In the genomic region with DNA sequence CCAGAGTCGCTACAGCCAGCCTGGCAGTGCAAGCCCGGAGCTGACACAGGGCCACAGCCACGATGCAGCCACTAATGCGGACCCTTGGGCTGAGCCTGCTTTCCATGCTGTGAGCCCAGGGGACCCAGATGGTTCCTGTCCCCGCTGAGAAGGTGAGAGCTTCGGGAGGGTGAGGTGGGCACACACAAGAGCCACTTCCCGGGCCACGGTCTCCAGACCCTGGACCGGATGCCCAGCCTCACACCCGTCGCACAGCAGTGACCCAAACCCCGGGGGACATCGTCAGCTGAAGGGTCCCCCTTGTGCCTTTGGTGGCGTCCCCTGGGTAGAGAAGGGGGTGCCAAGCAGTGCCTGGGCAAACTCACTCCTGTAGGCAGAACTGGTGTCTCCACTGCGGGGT, we compare ENCODE assay signal across 20 cellular contexts. TPM values are rescaled to one million over a fixed set of nuclear protein-coding genes. Genes with fewer than 3 reads are reported as not detected.
DNase-seq lines count a peak whose midpoint lies in the region; ATAC-seq and TF ChIP-seq lines count a peak whose summit lies in the region.
"Had no signal": no experiment of that assay in that cellular context is flagged by ENCODE, and none has a peak within 500 bp of the region (broad histone marks: within the 10 kb centered on the region; RNA-seq: fewer than 3 reads in every experiment).

No MANE protein-coding gene starts in this region.

- no peaks in the 10 kb centered on the region for H3K4me1 ChIP-seq in RWPE2 (ENCODE audit: insufficient read depth, poor library complexity, severe bottlenecking)
- no peaks in the 10 kb centered on the region for H3K4me1 ChIP-seq in vagina
- H3K4me1 ChIP-seq: BLaER1 had no signal

- ATAC-seq in RWPE2 (ENCODE audit: low read depth): no peak
- ATAC-seq: GM12878 had no signal

- intact Hi-C loops in posterior vena cava (cut with DNase I): no loop called here
- intact Hi-C loops in vagina (cut with DNase I): no loop called here

- H3K27me3 ChIP-seq in RWPE2 (ENCODE audit: insufficient read depth, poor library complexity, severe bottlenecking) (peaks cover 15% of the 10 kb centered on the region), vagina (no peaks in the 10 kb centered on the region)
- H3K27me3 ChIP-seq: BLaER1 had no signal

- H3K4me3 ChIP-seq in RWPE2 (ENCODE audit: severe bottlenecking) (no peak overlapping the region), vagina (no peak overlapping the region)
- H3K4me3 ChIP-seq: BLaER1, GM12878 had no signal

- no peak for TF ChIP-seq POLR2A in vagina (IDR thresholded peaks at IDR 0.05)

- no peaks in the 10 kb centered on the region for H3K9me3 ChIP-seq in RWPE2 (ENCODE audit: severe bottlenecking)
- H3K9me3 ChIP-seq in vagina: no peaks in the 10 kb centered on the region
- H3K9me3 ChIP-seq: BLaER1 had no signal

- H3K36me3 ChIP-seq in RWPE2 (ENCODE audit: low read depth): no peaks in the 10 kb centered on the region
- H3K36me3 ChIP-seq in vagina: no peaks in the 10 kb centered on the region
- H3K36me3 ChIP-seq: BLaER1 had no signal

- DNase-seq in RWPE2 (ENCODE audit: low spot score) (peak; percentile 52), islet precursor cell (peak; percentile 40), posterior vena cava (ENCODE audit: low spot score) (peak; percentile 49), vagina (ENCODE audit: extremely low spot score in 2 of 2) (peak; percentile 64 to 91), medulla oblongata (ENCODE audit: extremely low spot score) (no peak), NCI-H146 (lab: John Stamatoyannopoulos, UW) (no peak), NCI-H82 (lab: John Stamatoyannopoulos, UW) (no peak)
- DNase-seq: ACHN; CD4-positive, alpha-beta memory T cell; DMS 273 treated with DMSO at 0.1 percent for 48 hours; DMS53; DND-41; EL; H9 had no signal

- TF ChIP-seq CTCF in RWPE2 (IDR thresholded peaks at IDR 0.05; ENCODE audit: poor library complexity, severe bottlenecking) (no peak), vagina (IDR thresholded peaks at IDR 0.05) (no peak)

- H3K27ac ChIP-seq in RWPE2 (ENCODE audit: poor library complexity, severe bottlenecking): no peak overlapping the region
- no peak overlapping the region for H3K27ac ChIP-seq in vagina
- H3K27ac ChIP-seq: BLaER1, HL-60 had no signal

RNA-seq across cellular contexts. Expression of a gene that starts 13.4 kb away (rescaled TPM):
- not detected for total RNA-seq in posterior vena cava
- not detected for total RNA-seq in vagina
- total RNA-seq: CD4-positive, alpha-beta memory T cell; G401; GM12878; H1; H9 had no signal

RNA-seq across cellular contexts. Expression of a gene that starts 29.0 kb away (rescaled TPM):
- total RNA-seq in posterior vena cava: not detected
- not detected for total RNA-seq in vagina
- total RNA-seq: CD4-positive, alpha-beta memory T cell; G401; GM12878; H1; H9 had no signal

RNA-seq across cellular contexts. Expression of a gene that starts 53.7 kb away (rescaled TPM):
- 1 to 10 TPM in 1 of 2 donors, not detected in 1; 2.4 TPM for total RNA-seq in posterior vena cava
- not detected for total RNA-seq in vagina
- total RNA-seq: CD4-positive, alpha-beta memory T cell; G401; GM12878; H1; H9; HT1080 had no signal

Comparison
In these comparisons a context has a peak if more than half of its experiments do, and no peak if none do; other contexts are left out.
1. DNase-seq: peak in RWPE2 (single experiment), islet precursor cell (single experiment), posterior vena cava (single experiment) and vagina (2 of 2); none in medulla oblongata (single experiment), NCI-H146 (single experiment) and NCI-H82 (single experiment).